19 cellular contexts compared by ENCODE assay signal in genomic region chr5:136047858-136048257, GRCh38. TPM values are rescaled to one million over a fixed set of nuclear protein-coding genes. Genes with fewer than 3 reads are reported as not detected.
DNase-seq lines count a peak whose midpoint lies in the region; ATAC-seq, FAIRE-seq and TF ChIP-seq lines count a peak whose summit lies in the region.
"Had no signal": no experiment of that assay in that cellular context is flagged by ENCODE, and none has a peak within 500 bp of the region (broad histone marks: within the 10 kb centered on the region; RNA-seq: fewer than 3 reads in every experiment).

No MANE protein-coding gene starts in this region.

- peak overlapping the region; percentile 3 for H3K27ac Mint-ChIP-seq in astrocyte (ENCODE audit: unreplicated experiment)
- H3K27ac Mint-ChIP-seq: activated CD4-positive, alpha-beta T cell treated with anti-CD3 and anti-CD28 coated beads for 36 hours; IgD-negative memory B cell; natural killer cell had no signal

- H3K36me3 ChIP-seq in right atrium auricular region (no peaks in the 10 kb centered on the region), astrocyte (ENCODE audit: insufficient read depth, low read length) (peaks cover 66% of the 10 kb centered on the region), lung (ENCODE audit: control insufficient read depth in 2 of 2, insufficient read depth in 2 of 2, low read length in 2 of 2) (peaks cover 0 to 3% of the 10 kb centered on the region in 2 donors), PC-3 (ENCODE audit: low read depth, low read length) (no peaks in the 10 kb centered on the region)

- no peaks in the 10 kb centered on the region for H3K27me3 Mint-ChIP-seq in astrocyte (ENCODE audit: low read depth, unreplicated experiment)
- H3K27me3 Mint-ChIP-seq: activated CD4-positive, alpha-beta T cell treated with anti-CD3 and anti-CD28 coated beads for 36 hours; central memory CD8-positive, alpha-beta T cell had no signal

- peaks cover 16% of the 10 kb centered on the region for H3K79me2 ChIP-seq in astrocyte (ENCODE audit: insufficient read depth, low read length)
- no peaks in the 10 kb centered on the region for H3K79me2 ChIP-seq in PC-3 (ENCODE audit: low read length)

- H3K4me1 Mint-ChIP-seq in astrocyte (ENCODE audit: low read depth, unreplicated experiment), result peaks cover 17% of the 10 kb centered on the region

- DNase-seq in Right ventricle myocardium inferior (ENCODE audit: missing footprints), result peak; percentile 73
- no peak for DNase-seq in right atrium auricular region (ENCODE audit: low spot score)
- DNase-seq in astrocyte (ENCODE audit: low read depth), result no peak
- DNase-seq in lung (ENCODE audit: low spot score), result no peak
- DNase-seq in stimulated activated CD8-positive, alpha-beta memory T cell treated with anti-CD3 and anti-CD28 coated beads, Interleukin-4, amount 100 ng/mL, for 48 hours, result no peak
- no peak for DNase-seq in C1 segment of cervical spinal cord (lab: John Stamatoyannopoulos, UW)
- no peak for DNase-seq in PC-3
- DNase-seq: activated CD4-positive, alpha-beta T cell treated with anti-CD3 and anti-CD28 coated beads for 36 hours; natural killer cell; NCI-H2029; NCI-H510A treated with DMSO at 0.1 percent for 48 hours; T1000 had no signal

- H2AFZ ChIP-seq in astrocyte (ENCODE audit: low read depth, low read length) (no peak overlapping the region), PC-3 (ENCODE audit: low read length) (no peak overlapping the region)

- no peaks in the 10 kb centered on the region for H3K9me2 ChIP-seq in PC-3 (replicated peaks; ENCODE audit: low read length)

- peaks cover 44% of the 10 kb centered on the region for H3K36me3 Mint-ChIP-seq in astrocyte (ENCODE audit: low read depth, unreplicated experiment)
- H3K36me3 Mint-ChIP-seq: natural killer cell had no signal

- peaks cover 0 to 14% of the 10 kb centered on the region in 2 donors for H3K4me1 ChIP-seq in right atrium auricular region
- H3K4me1 ChIP-seq in astrocyte (ENCODE audit: insufficient read depth, low read length), result peaks cover 43% of the 10 kb centered on the region
- peaks cover 2 to 3% of the 10 kb centered on the region in 2 donors for H3K4me1 ChIP-seq in lung (ENCODE audit: control insufficient read depth in 2 of 2, insufficient read depth in 2 of 2, low read length in 2 of 2)
- H3K4me1 ChIP-seq in PC-3 (ENCODE audit: insufficient read depth, low read length), result peaks cover 14% of the 10 kb centered on the region

- H3K9ac ChIP-seq in astrocyte (ENCODE audit: low read length) (peak overlapping the region; percentile 5), PC-3 (ENCODE audit: low read length) (no peak overlapping the region)

- H3K4me2 ChIP-seq in astrocyte (ENCODE audit: low read length), result no peak overlapping the region
- H3K4me2 ChIP-seq in PC-3 (ENCODE audit: low read length), result no peak overlapping the region

- no peaks in the 10 kb centered on the region for H3K9me3 ChIP-seq in right atrium auricular region
- no peaks in the 10 kb centered on the region for H3K9me3 ChIP-seq in astrocyte (ENCODE audit: insufficient read depth, low read depth, low read length)
- peaks cover 0 to 5% of the 10 kb centered on the region in 2 donors for H3K9me3 ChIP-seq in lung (ENCODE audit: control insufficient read depth in 2 of 2, insufficient read depth in 1 of 2, low read length in 1 of 2)
- H3K9me3 ChIP-seq in PC-3 (ENCODE audit: low read length), result no peaks in the 10 kb centered on the region
- H3K9me3 ChIP-seq: psoas muscle, SJSA1, thoracic aorta had no signal

- WGBS in lung, 2 donors, result 45 to 73% methylated on average over 8 of the region's 8 CpGs

- no peaks in the 10 kb centered on the region for H3F3A ChIP-seq in PC-3 (ENCODE audit: low read length, unreplicated experiment)

- H3K27ac ChIP-seq in right atrium auricular region (no peak overlapping the region), astrocyte (ENCODE audit: low read depth, low read length) (peak overlapping the region; percentile 8), lung (ENCODE audit: low read depth in 1 of 2, low read length in 1 of 2) (no peak overlapping the region), PC-3 (ENCODE audit: low read length) (no peak overlapping the region)
- H3K27ac ChIP-seq: psoas muscle, SJSA1, thoracic aorta had no signal

- ATAC-seq in Right ventricle myocardium inferior (peak; percentile 59), lung (ENCODE audit: insufficient read depth, low FRiP score) (peak; percentile 30), PC-3 (no peak), GM18861 (IDR thresholded peaks at IDR 0.05; ENCODE audit: unreplicated experiment) (no peak)
- ATAC-seq: activated CD4-positive, alpha-beta T cell treated with anti-CD3 and anti-CD28 coated beads for 36 hours; natural killer cell had no signal

- POLR2A ChIA-PET in PC-3 (lab: Charles Lee; ENCODE audit: unreplicated experiment), result no interaction called here

- no peak for TF ChIP-seq CTCF in right atrium auricular region (IDR thresholded peaks at IDR 0.05)
- TF ChIP-seq CTCF in astrocyte (IDR thresholded peaks at IDR 0.05; ENCODE audit: insufficient read depth, low read depth, low read length), result no peak
- TF ChIP-seq CTCF in lung (IDR thresholded peaks at IDR 0.05; ENCODE audit: control extremely low read depth, extremely low read depth), result no peak
- no peak for TF ChIP-seq CTCF in PC-3 (conservative IDR thresholded peaks at IDR 0.05; ENCODE audit: low read depth, low read length)

- BruUV-seq in PC-3 (replicated peaks; lab: Mats Ljungman, UMichigan), result no TSS peak

- intact Hi-C loops in Right ventricle myocardium inferior (cut with DNase I), result no loop called here
- intact Hi-C loops in PC-3 (cut with micrococcal nuclease), result no loop called here

- CTCF ChIA-PET in PC-3 (lab: Charles Lee), result no interaction called here

- H3K4me3 ChIP-seq in right atrium auricular region (no peak overlapping the region), astrocyte (ENCODE audit: insufficient read depth, low read depth, low read length) (no peak overlapping the region), lung (no peak overlapping the region), PC-3 (ENCODE audit: low read length) (no peak overlapping the region)
- H3K4me3 ChIP-seq: psoas muscle, SJSA1, thoracic aorta had no signal

- H3K27me3 ChIP-seq in right atrium auricular region (no peaks in the 10 kb centered on the region), astrocyte (ENCODE audit: insufficient read depth, low read length) (no peaks in the 10 kb centered on the region), lung (ENCODE audit: control insufficient read depth, insufficient read depth) (no peaks in the 10 kb centered on the region), PC-3 (ENCODE audit: low read length) (no peaks in the 10 kb centered on the region)
- H3K27me3 ChIP-seq: SJSA1 had no signal

- no peaks in the 10 kb centered on the region for H3K9me3 Mint-ChIP-seq in astrocyte (ENCODE audit: unreplicated experiment)
- H3K9me3 Mint-ChIP-seq: central memory CD8-positive, alpha-beta T cell; IgD-negative memory B cell; natural killer cell had no signal

- no peak overlapping the region for H3K4me3 Mint-ChIP-seq in astrocyte (ENCODE audit: unreplicated experiment)
- H3K4me3 Mint-ChIP-seq: activated CD4-positive, alpha-beta T cell treated with anti-CD3 and anti-CD28 coated beads for 36 hours; central memory CD8-positive, alpha-beta T cell; IgD-negative memory B cell; natural killer cell had no signal

- H4K20me1 ChIP-seq in astrocyte (ENCODE audit: insufficient read depth, low read length) (peaks cover 42% of the 10 kb centered on the region), PC-3 (ENCODE audit: low read length) (no peaks in the 10 kb centered on the region)

- FAIRE-seq in astrocyte (lab: Jason Lieb, UNC), result no peak
- FAIRE-seq: H54 had no signal

RNA-seq across cellular contexts. Expression of gene TGFBI, which starts 19.1 kb away (rescaled TPM):
- total RNA-seq in Right ventricle myocardium inferior (66.5 TPM), right atrium auricular region (10 to 100 TPM; 30.4 to 65.0 TPM), astrocyte (1,145 and 1,862 TPM in 2 replicates), lung (100 to 1,000 TPM in 1 of 2 donors, 10 to 100 TPM in 1; 96.4 to 146 TPM), PC-3 (2014; rRNA removed) (4.5 and 4.8 TPM in 2 replicates)
- polyA plus RNA-seq in lung, result 100 to 1,000 TPM; 100 to 122 TPM
- total RNA-seq: activated CD4-positive, alpha-beta T cell treated with anti-CD3 and anti-CD28 coated beads for 36 hours had no signal

Comparison
In these comparisons a context has a peak if more than half of its experiments do, and no peak if none do; other contexts are left out.
1. ATAC-seq: peak in Right ventricle myocardium inferior (single experiment) and lung (single experiment); none in PC-3 (single experiment) and GM18861 (single experiment).